In the genomic region with DNA sequence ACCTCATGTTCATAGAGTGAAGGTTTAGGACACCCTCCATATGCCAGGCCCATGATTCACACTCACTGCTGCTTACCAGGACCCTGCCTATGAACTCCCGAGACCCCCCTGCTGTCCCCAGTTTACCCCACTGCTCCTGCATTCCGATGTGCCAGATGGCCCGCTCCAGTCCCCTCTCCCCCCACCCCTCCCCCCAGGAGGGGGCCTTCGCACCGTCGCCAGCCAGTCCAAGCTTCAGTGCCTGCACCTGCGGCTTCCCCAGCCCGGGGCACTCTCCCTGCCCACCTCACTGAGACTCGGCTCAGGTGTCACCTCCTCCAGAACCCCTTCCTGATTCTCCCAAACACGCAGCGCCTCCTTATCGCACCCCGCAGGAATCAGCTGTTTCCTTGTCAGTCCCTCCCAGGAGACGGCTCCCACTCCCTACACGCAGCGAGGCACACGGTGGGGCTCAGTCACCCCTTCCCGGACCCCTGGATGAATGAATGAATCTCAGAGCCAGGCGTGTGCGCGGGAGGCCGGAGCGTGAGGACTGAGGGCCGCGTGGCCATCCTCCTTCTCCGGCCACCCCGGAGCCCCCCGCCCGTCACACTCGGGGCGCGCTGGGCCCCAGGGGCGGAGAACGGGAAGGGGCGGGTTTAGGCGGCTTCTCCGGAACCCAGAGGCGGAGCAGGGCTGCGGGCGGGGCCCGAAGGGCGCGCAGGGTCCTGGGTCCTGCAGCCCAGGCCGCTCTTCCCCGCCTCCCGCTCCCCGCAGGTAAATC, we compare ENCODE assay signal across 8 cellular contexts. TPM values are rescaled to one million over a fixed set of nuclear protein-coding genes. Genes with fewer than 3 reads are reported as not detected.
DNase-seq lines count a peak whose midpoint lies in the region; ATAC-seq and TF ChIP-seq lines count a peak whose summit lies in the region.

No MANE protein-coding gene starts in this region.

- H3K27me3 Mint-ChIP-seq in activated CD8-positive, alpha-beta T cell treated with anti-CD3 and anti-CD28 coated beads for 36 hours = peaks cover 4% of the 10 kb centered on the region
- H3K27me3 Mint-ChIP-seq in endodermal cell (ENCODE audit: insufficient read depth) = peaks cover 21% of the 10 kb centered on the region
- H3K27me3 Mint-ChIP-seq in stimulated activated naive CD8-positive, alpha-beta T cell treated with anti-CD3 and anti-CD28 coated beads, Interleukin-15, amount 100 ng/mL, for 72 hours = peaks cover 15% of the 10 kb centered on the region

- H3K4me3 Mint-ChIP-seq in activated CD8-positive, alpha-beta T cell treated with anti-CD3 and anti-CD28 coated beads for 36 hours = peak overlapping the region; percentile 81
- peak overlapping the region; percentile 84 for H3K4me3 Mint-ChIP-seq in endodermal cell
- H3K4me3 Mint-ChIP-seq in stimulated activated naive CD8-positive, alpha-beta T cell treated with anti-CD3 and anti-CD28 coated beads, Interleukin-15, amount 100 ng/mL, for 72 hours = peak overlapping the region; percentile 88 to 91

- no peaks in the 10 kb centered on the region for H3K36me3 Mint-ChIP-seq in activated CD8-positive, alpha-beta T cell treated with anti-CD3 and anti-CD28 coated beads for 36 hours (ENCODE audit: low read depth)
- H3K36me3 Mint-ChIP-seq in endodermal cell (ENCODE audit: low read depth) = peaks cover 4% of the 10 kb centered on the region

- no peaks in the 10 kb centered on the region for H3K36me3 ChIP-seq in endodermal cell (ENCODE audit: control insufficient read depth, insufficient read depth, low read length)
- H3K36me3 ChIP-seq in mucosa of descending colon (ENCODE audit: low read depth) = no peaks in the 10 kb centered on the region

- DNase-seq in NCI-H510A treated with DMSO at 0.1 percent for 48 hours (lab: John Stamatoyannopoulos, UW) (peak; percentile 22), endodermal cell (peak; percentile 87), mucosa of descending colon (peak; percentile 80 to 90 (median 89)), NCI-H2029 treated with DMSO at 0.1 percent for 48 hours (lab: John Stamatoyannopoulos, UW) (no peak)
- DNase-seq in activated CD8-positive, alpha-beta T cell treated with anti-CD3 and anti-CD28 coated beads for 36 hours = peak; percentile 76
- DNase-seq in stimulated activated naive CD8-positive, alpha-beta T cell treated with anti-CD3 and anti-CD28 coated beads, Interleukin-15, amount 100 ng/mL, for 72 hours = peak; percentile 49 to 55

- WGBS in endodermal cell (ENCODE audit: insufficient coverage in 1 of 2, insufficient read length in 1 of 2), 2 experiments = 1 to 2% methylated on average over 23 to 47 of the region's 47 CpGs

- no peak overlapping the region for H3K27ac ChIP-seq in endodermal cell (ENCODE audit: low read depth, low read length)

- TF ChIP-seq CTCF in activated CD8-positive, alpha-beta T cell treated with anti-CD3 and anti-CD28 coated beads for 36 hours (IDR thresholded peaks at IDR 0.05) = no peak
- TF ChIP-seq CTCF in endodermal cell (conservative IDR thresholded peaks at IDR 0.05) (no peak), mucosa of descending colon (IDR thresholded peaks at IDR 0.05) (no peak)

- H3K9me3 ChIP-seq in endodermal cell (ENCODE audit: control insufficient read depth, low read length) (no peaks in the 10 kb centered on the region), mucosa of descending colon (no peaks in the 10 kb centered on the region)

- H3K9me3 Mint-ChIP-seq in activated CD8-positive, alpha-beta T cell treated with anti-CD3 and anti-CD28 coated beads for 36 hours = no peaks in the 10 kb centered on the region
- H3K9me3 Mint-ChIP-seq in endodermal cell = no peaks in the 10 kb centered on the region
- no peaks in the 10 kb centered on the region for H3K9me3 Mint-ChIP-seq in stimulated activated naive CD8-positive, alpha-beta T cell treated with anti-CD3 and anti-CD28 coated beads, Interleukin-15, amount 100 ng/mL, for 72 hours

- POLR2A ChIA-PET in activated CD8-positive, alpha-beta T cell treated with anti-CD3 and anti-CD28 coated beads for 36 hours (lab: Charles Lee) = interaction anchor here (0.6 to 0.8 kb wide), 2 partner anchors 26 to 73 kb away, joined by 3 read pairs; partner anchors contain the start of gene INPP5K

- intact Hi-C loops in activated CD8-positive, alpha-beta T cell treated with anti-CD3 and anti-CD28 coated beads for 36 hours (cut with micrococcal nuclease) = no loop called here
- intact Hi-C loops in mucosa of descending colon (cut with DNase I, micrococcal nuclease) = no loop called here

- H3K4me1 ChIP-seq in endodermal cell (ENCODE audit: control insufficient read depth, insufficient read depth, low read length) (no peaks in the 10 kb centered on the region), mucosa of descending colon (ENCODE audit: low read depth) (peaks cover 48% of the 10 kb centered on the region)

- H3K4me3 ChIP-seq in endodermal cell (ENCODE audit: low read length) (peak overlapping the region; percentile 86), mucosa of descending colon (peak overlapping the region; percentile 51)

- CTCF ChIA-PET in activated CD8-positive, alpha-beta T cell treated with anti-CD3 and anti-CD28 coated beads for 36 hours (lab: Charles Lee) = interaction anchor here (1.4 kb wide), 1 partner anchor 84 kb away, joined by 3 read pairs; no protein-coding TSS in a partner anchor

- no peak overlapping the region for H3K27ac Mint-ChIP-seq in activated CD8-positive, alpha-beta T cell treated with anti-CD3 and anti-CD28 coated beads for 36 hours
- peak overlapping the region; percentile 87 for H3K27ac Mint-ChIP-seq in endodermal cell
- peak overlapping the region in 1 of 2 donors; percentile 19 for H3K27ac Mint-ChIP-seq in stimulated activated naive CD8-positive, alpha-beta T cell treated with anti-CD3 and anti-CD28 coated beads, Interleukin-15, amount 100 ng/mL, for 72 hours

- H3K9ac ChIP-seq in endodermal cell (ENCODE audit: extremely low read depth, low read length, poor library complexity, severe bottlenecking) = peak overlapping the region; percentile 64

- peaks cover 18% of the 10 kb centered on the region for H3K4me1 Mint-ChIP-seq in activated CD8-positive, alpha-beta T cell treated with anti-CD3 and anti-CD28 coated beads for 36 hours (ENCODE audit: low read depth)
- peaks cover 19% of the 10 kb centered on the region for H3K4me1 Mint-ChIP-seq in endodermal cell
- peaks cover 56% of the 10 kb centered on the region for H3K4me1 Mint-ChIP-seq in stimulated activated naive CD8-positive, alpha-beta T cell treated with anti-CD3 and anti-CD28 coated beads, Interleukin-15, amount 100 ng/mL, for 72 hours

- no peaks in the 10 kb centered on the region for H3K27me3 ChIP-seq in endodermal cell (ENCODE audit: control insufficient read depth, insufficient read depth, low read length, poor library complexity, severe bottlenecking)

- ATAC-seq in GM18502 (IDR thresholded peaks at IDR 0.05; ENCODE audit: poor library complexity, unreplicated experiment) (peak; percentile 55), HG02798 (IDR thresholded peaks at IDR 0.05; ENCODE audit: poor library complexity, unreplicated experiment) (peak; percentile 51), mucosa of descending colon (peak; percentile 56)
- peak; percentile 63 for ATAC-seq in activated CD8-positive, alpha-beta T cell treated with anti-CD3 and anti-CD28 coated beads for 36 hours
- ATAC-seq in stimulated activated naive CD8-positive, alpha-beta T cell treated with anti-CD3 and anti-CD28 coated beads, Interleukin-15, amount 100 ng/mL, for 72 hours = peak; percentile 74

RNA-seq across cellular contexts. Expression of gene MYO1C, which starts 1.7 kb away (rescaled TPM):
- 10 to 100 TPM; 12.6 to 16.8 TPM for total RNA-seq in activated CD8-positive, alpha-beta T cell treated with anti-CD3 and anti-CD28 coated beads for 36 hours
- total RNA-seq in endodermal cell (10 to 100 TPM; 75.5 to 90.0 TPM), mucosa of descending colon (100 to 1,000 TPM; 249 to 344 (median 276) TPM)
- polyA plus RNA-seq in endodermal cell (2013, experiment 1 of 2) = 32.2 TPM
- 32.5 TPM for polyA plus RNA-seq in endodermal cell (2013, experiment 2 of 2)

RNA-seq across cellular contexts. Expression of gene INPP5K, which starts 25.6 kb away (rescaled TPM):
- total RNA-seq in activated CD8-positive, alpha-beta T cell treated with anti-CD3 and anti-CD28 coated beads for 36 hours = 10 to 100 TPM; 16.5 to 16.7 TPM
- total RNA-seq in endodermal cell (10 to 100 TPM; 22.2 to 30.0 TPM), mucosa of descending colon (10 to 100 TPM; 43.7 to 49.9 (median 47.6) TPM)
- polyA plus RNA-seq in endodermal cell (2013, experiment 1 of 2) = 21.5 TPM
- polyA plus RNA-seq in endodermal cell (2013, experiment 2 of 2) = 19.5 TPM

RNA-seq across cellular contexts. Expression of gene CRK, which starts 34.8 kb away (rescaled TPM):
- total RNA-seq in activated CD8-positive, alpha-beta T cell treated with anti-CD3 and anti-CD28 coated beads for 36 hours = 10 to 100 TPM; 12.1 to 12.9 TPM
- total RNA-seq in endodermal cell (10 to 100 TPM; 50.5 to 52.3 TPM), mucosa of descending colon (10 to 100 TPM; 73.9 to 85.3 (median 74.0) TPM)
- 44.9 TPM for polyA plus RNA-seq in endodermal cell (2013, experiment 1 of 2)
- 43.6 TPM for polyA plus RNA-seq in endodermal cell (2013, experiment 2 of 2)

Comparison
In these comparisons a context has a peak if more than half of its experiments do, and no peak if none do; other contexts are left out.
1. RNA of gene MYO1C, which starts 1.7 kb away (total RNA-seq): 249 to 344 TPM in mucosa of descending colon and 75.5 to 90.0 TPM in endodermal cell; 12.6 to 16.8 TPM in activated CD8-positive, alpha-beta T cell treated with anti-CD3 and anti-CD28 coated beads for 36 hours; every median in the first group is over 4 times any median in the second.
2. Peak in every context shown above with its lines, with median percentiles within 50 percentile points of each other: ATAC-seq and H3K4me3 Mint-ChIP-seq.